13 cellular contexts compared by ENCODE assay signal in genomic region chr2:47029737-47030524, GRCh38.
A peak's percentile ranks its signal among the peaks of the same experiment; 100 is the strongest.
DNase-seq lines count a peak whose midpoint lies in the region; ATAC-seq and TF ChIP-seq lines count a peak whose summit lies in the region.
"Had no signal": no experiment of that assay in that cellular context is flagged by ENCODE, and none has a peak within 500 bp of the region (broad histone marks: within the 10 kb centered on the region; RNA-seq: fewer than 3 reads in every experiment).

No MANE protein-coding gene starts in this region.

- DNase-seq in COR-L47 (lab: John Stamatoyannopoulos, UW) (peak; percentile 21), astrocyte of the hippocampus (ENCODE audit: low read depth, low spot score) (peak; percentile 69), lower lobe of right lung (no peak), NCI-H526 treated with DMSO at 0.1 percent for 48 hours (lab: John Stamatoyannopoulos, UW) (no peak)
- no peak for DNase-seq in activated naive CD4-positive, alpha-beta T cell (lab: John Stamatoyannopoulos, UW)
- DNase-seq in stimulated activated naive CD4-positive, alpha-beta T cell treated with Interleukin-2 at 50 U/mL for 16 hours (lab: John Stamatoyannopoulos, UW) = no peak
- DNase-seq: CD4-positive, CD25-positive, alpha-beta regulatory T cell; effector memory CD4-positive, alpha-beta T cell; hypothalamus; NCI-H1436 treated with DMSO at 0.1 percent for 48 hours had no signal

- peaks cover 35% of the 10 kb centered on the region for H3K4me1 ChIP-seq in lower lobe of right lung

- no peaks in the 10 kb centered on the region for H3K27me3 ChIP-seq in lower lobe of right lung (ENCODE audit: low read depth)

- no peak for TF ChIP-seq CTCF in lower lobe of right lung (IDR thresholded peaks at IDR 0.05)

- intact Hi-C loops in lower lobe of right lung (cut with DNase I) = no loop called here

- H3K9me3 ChIP-seq in KOPT-K1 (ENCODE audit: insufficient read depth, low read length, poor library complexity, severe bottlenecking) = no peaks in the 10 kb centered on the region
- no peaks in the 10 kb centered on the region for H3K9me3 ChIP-seq in lower lobe of right lung

- H3K36me3 ChIP-seq in KOPT-K1 (ENCODE audit: insufficient read depth, low read length) = peaks cover 100% of the 10 kb centered on the region
- H3K36me3 ChIP-seq in lower lobe of right lung = peaks cover 69% of the 10 kb centered on the region

- no peak overlapping the region for H3K4me3 ChIP-seq in lower lobe of right lung

- ATAC-seq in lower lobe of right lung (no peak), GM19395 (IDR thresholded peaks at IDR 0.05; ENCODE audit: unreplicated experiment) (no peak)
- ATAC-seq: right cardiac atrium had no signal

- H3K27ac ChIP-seq in KOPT-K1 (ENCODE audit: low read depth, low read length, poor library complexity, severe bottlenecking) (peak overlapping the region; percentile 3), lower lobe of right lung (peak overlapping the region; percentile 37)

Comparison
In these comparisons a context has a peak if more than half of its experiments do, and no peak if none do; other contexts are left out.
1. DNase-seq: peak in COR-L47 (single experiment) and astrocyte of the hippocampus (single experiment); none in lower lobe of right lung (single experiment), activated naive CD4-positive, alpha-beta T cell (0 of 4), NCI-H526 treated with DMSO at 0.1 percent for 48 hours (single experiment) and stimulated activated naive CD4-positive, alpha-beta T cell treated with Interleukin-2 at 50 U/mL for 16 hours (single experiment).